In the genomic region with DNA sequence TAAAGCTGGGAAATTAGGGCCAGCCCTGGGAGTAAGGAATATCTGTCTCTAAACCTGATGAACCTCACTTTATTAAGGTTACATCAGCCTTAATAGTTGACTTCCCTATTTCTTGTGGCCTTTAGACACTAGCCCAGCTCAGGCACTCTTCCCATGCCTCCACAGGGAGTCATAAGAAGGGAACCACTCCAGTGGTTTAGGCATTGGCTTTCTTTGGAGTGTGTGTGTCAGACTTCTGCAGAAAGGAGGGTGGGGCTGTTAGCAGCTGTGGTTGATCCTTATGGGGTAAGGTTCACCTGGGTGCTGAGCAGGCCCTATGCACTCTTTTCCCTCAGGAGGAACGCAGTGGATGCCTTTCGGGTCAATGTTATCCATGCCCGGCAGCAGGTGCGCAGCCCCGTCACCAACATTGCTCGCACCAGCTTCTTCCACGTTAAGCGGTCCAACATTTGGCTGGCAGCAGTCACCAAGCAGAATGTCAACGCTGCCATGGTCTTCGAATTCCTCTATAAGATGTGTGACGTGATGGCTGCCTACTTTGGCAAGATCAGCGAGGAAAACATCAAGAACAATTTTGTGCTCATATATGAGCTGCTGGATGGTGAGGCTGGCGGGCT, we compare ENCODE assay signal across 18 cellular contexts. TPM values are rescaled to one million over a fixed set of nuclear protein-coding genes. Genes with fewer than 3 reads are reported as not detected.
A peak's percentile ranks its signal among the peaks of the same experiment; 100 is the strongest.
DNase-seq lines count a peak whose midpoint lies in the region; ATAC-seq and TF ChIP-seq lines count a peak whose summit lies in the region.
"Had no signal": no experiment of that assay in that cellular context is flagged by ENCODE, and none has a peak within 500 bp of the region (broad histone marks: within the 10 kb centered on the region; RNA-seq: fewer than 3 reads in every experiment).

No MANE protein-coding gene starts in this region.

- peaks cover 6% of the 10 kb centered on the region for H4K20me1 ChIP-seq in Loucy (ENCODE audit: insufficient read depth, low read length, poor library complexity, severe bottlenecking)

- H3F3A ChIP-seq in Loucy (ENCODE audit: low read depth), result no peaks in the 10 kb centered on the region

- peaks cover 39% of the 10 kb centered on the region for H3K4me1 Mint-ChIP-seq in brain

- H3K4me3 ChIP-seq in Loucy (ENCODE audit: low read length, poor library complexity, severe bottlenecking) (no peak overlapping the region), skeletal muscle satellite cell (ENCODE audit: low read length) (no peak overlapping the region)
- H3K4me3 ChIP-seq: heart left ventricle, testis had no signal

- no peak for DNase-seq in hippocampal formation (lab: John Stamatoyannopoulos, UW)
- DNase-seq: activated gamma-delta T cell, BE2C, DMS 273 treated with DMSO at 0.1 percent for 48 hours, erythroblast, heart left ventricle, kidney, NCI-H2107, NCI-H526 treated with DMSO at 0.1 percent for 48 hours, retina, testis had no signal

- TF ChIP-seq CTCF in Loucy (conservative IDR thresholded peaks at IDR 0.05; ENCODE audit: low read length), result no peak
- TF ChIP-seq CTCF in brain (conservative IDR thresholded peaks at IDR 0.05), result no peak

- peaks cover 45% of the 10 kb centered on the region for H3K79me2 ChIP-seq in Loucy (ENCODE audit: insufficient read depth, low read length)

- H3K4me3 Mint-ChIP-seq in brain, result peak overlapping the region in 1 of 5 experiments; percentile 50

- H3K9me3 ChIP-seq in Loucy (ENCODE audit: insufficient read depth, low read depth, low read length) (no peaks in the 10 kb centered on the region), skeletal muscle satellite cell (replicated peaks; ENCODE audit: low read length) (no peaks in the 10 kb centered on the region)
- H3K9me3 ChIP-seq: BE2C, heart left ventricle, testis had no signal

- peaks cover 57% of the 10 kb centered on the region for H3K36me3 Mint-ChIP-seq in brain

- peak overlapping the region in 3 of 5 experiments; percentile 4 to 97 (median 6) for H3K27ac Mint-ChIP-seq in brain

- H3K9me2 ChIP-seq in Loucy (replicated peaks; ENCODE audit: low read depth, low read length), result no peaks in the 10 kb centered on the region

- H3K9ac ChIP-seq in Loucy (ENCODE audit: low read depth, low read length, poor library complexity, severe bottlenecking) (no peak overlapping the region), skeletal muscle satellite cell (ENCODE audit: low read depth, low read length) (peak overlapping the region; percentile 99)

- peaks cover 0 to 4% (median 0%) of the 10 kb centered on the region in 5 experiments for H3K9me3 Mint-ChIP-seq in brain
- H3K9me3 Mint-ChIP-seq: IgD-negative memory B cell had no signal

- peaks cover 56% of the 10 kb centered on the region; the same call in 1 of the 2 replicates for H3K36me3 ChIP-seq in Loucy (ENCODE audit: insufficient read depth, low read length)
- H3K36me3 ChIP-seq in skeletal muscle satellite cell (ENCODE audit: insufficient read depth, low read length), result peaks cover 76% of the 10 kb centered on the region

- peaks cover 5% of the 10 kb centered on the region for H3K27me3 Mint-ChIP-seq in brain
- H3K27me3 Mint-ChIP-seq: IgD-negative memory B cell had no signal

- H3K4me1 ChIP-seq in Loucy (ENCODE audit: insufficient read depth, low read length, poor library complexity, severe bottlenecking), result peaks cover 25% of the 10 kb centered on the region
- H3K4me1 ChIP-seq in skeletal muscle satellite cell (ENCODE audit: control insufficient read depth, insufficient read depth, low read length), result peaks cover 46% of the 10 kb centered on the region

- H3K4me2 ChIP-seq in Loucy (ENCODE audit: low read depth, low read length, poor library complexity, severe bottlenecking) (peak overlapping the region; percentile 93), skeletal muscle satellite cell (ENCODE audit: low read length) (peak overlapping the region; percentile 95)

- H3K27me3 ChIP-seq in Loucy (ENCODE audit: insufficient read depth, low read length, poor library complexity, severe bottlenecking) (no peaks in the 10 kb centered on the region), skeletal muscle satellite cell (ENCODE audit: control insufficient read depth, insufficient read depth, low read length) (no peaks in the 10 kb centered on the region)
- H3K27me3 ChIP-seq: BE2C, heart left ventricle, testis had no signal

- H2AFZ ChIP-seq in Loucy (ENCODE audit: low read length), result no peak overlapping the region

- no peak for ATAC-seq in GM18868 (IDR thresholded peaks at IDR 0.05; ENCODE audit: unreplicated experiment)
- ATAC-seq in GM21825 (IDR thresholded peaks at IDR 0.05; ENCODE audit: unreplicated experiment), result no peak
- ATAC-seq: heart left ventricle had no signal

RNA-seq across cellular contexts. Expression of a gene that starts 4.0 kb away (rescaled TPM):
- polyA plus RNA-seq in brain (ENCODE audit: insufficient read depth, low read depth, low replicate concordance), result 521 TPM
- total RNA-seq in skeletal muscle satellite cell (2012; rRNA removed), result 395 and 485 TPM in 2 replicates

RNA-seq across cellular contexts. Expression of a gene that starts 7.4 kb away (rescaled TPM):
- 44.2 TPM for polyA plus RNA-seq in brain (ENCODE audit: insufficient read depth, low read depth, low replicate concordance)
- total RNA-seq in skeletal muscle satellite cell (2012; rRNA removed), result 32.7 and 37.8 TPM in 2 replicates

RNA-seq across cellular contexts. Expression of a gene that starts 23.5 kb away (rescaled TPM):
- 119 TPM for polyA plus RNA-seq in brain (ENCODE audit: insufficient read depth, low read depth, low replicate concordance)
- 25.9 and 28.6 TPM in 2 replicates for total RNA-seq in skeletal muscle satellite cell (2012; rRNA removed)

RNA-seq across cellular contexts. Expression of a gene that starts 43.5 kb away (rescaled TPM):
- polyA plus RNA-seq in brain (ENCODE audit: insufficient read depth, low read depth, low replicate concordance), result 43.7 TPM
- total RNA-seq in skeletal muscle satellite cell (2012; rRNA removed), result 21.0 and 23.4 TPM in 2 replicates

RNA-seq across cellular contexts. Expression of a gene that starts 50.8 kb away (rescaled TPM):
- polyA plus RNA-seq in brain (ENCODE audit: insufficient read depth, low read depth, low replicate concordance), result 8.0 TPM
- total RNA-seq in skeletal muscle satellite cell (2012; rRNA removed), result not detected in 2 replicates
- total RNA-seq: heart left ventricle, mesenteric fat pad had no signal
